Comparison of ENCODE assay signal across 1 cellular context in genomic region chr7:66994051-66994450, GRCh38.
A peak's percentile ranks its signal among the peaks of the same experiment; 100 is the strongest.
TF ChIP-seq lines count a peak whose summit lies in the region.

No MANE protein-coding gene starts in this region.

TF ChIP-seq in GM12878, 131 proteins besides CTCF, POLR2A, EP300 and RAD21:
- 0 out of 2 replicates have a peak, but pooled peaks have one; percentile 0 for TF ChIP-seq RUNX3 (IDR thresholded peaks at IDR 0.05; ENCODE audit: low read length)
